In the genomic region with DNA sequence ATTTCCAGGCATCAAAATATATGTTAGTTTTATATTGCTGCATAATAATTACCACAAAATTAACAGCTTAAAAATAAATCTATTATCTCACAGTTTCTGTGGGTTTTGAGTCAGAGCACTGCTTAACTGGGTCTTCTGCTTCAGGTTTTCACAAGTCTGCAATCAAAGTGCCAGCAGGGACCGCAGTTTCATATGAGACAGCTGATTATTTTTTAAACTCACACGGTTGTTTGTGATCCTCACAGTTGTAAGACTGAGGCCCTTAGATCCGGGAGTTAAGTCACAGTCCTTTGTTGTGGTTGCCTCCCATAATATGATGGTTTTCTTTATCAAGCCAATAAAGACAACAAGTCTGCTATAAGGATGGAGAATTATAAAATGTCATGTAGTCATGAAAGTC, we compare ENCODE assay signal across 1 cellular context.
A peak's percentile ranks its signal among the peaks of the same experiment; 100 is the strongest.
TF ChIP-seq lines count a peak whose summit lies in the region.

No MANE protein-coding gene starts in this region.

TF ChIP-seq in GM12878, 131 proteins besides CTCF, POLR2A, EP300 and RAD21 (continued from another document and continues in another):
- TF ChIP-seq TBL1XR1 (IDR thresholded peaks at IDR 0.05; ENCODE audit: low read depth, low read length) (no peak), LARP7 (IDR thresholded peaks at IDR 0.05) (no peak), SMC3 (IDR thresholded peaks at IDR 0.05; ENCODE audit: borderline replicate concordance, low read length) (no peak), KLF5 (IDR thresholded peaks at IDR 0.05; ENCODE audit: partially characterized antibody) (no peak), ZSCAN29 (IDR thresholded peaks at IDR 0.05) (no peak), WRNIP1 (IDR thresholded peaks at IDR 0.05; ENCODE audit: borderline replicate concordance, low read depth, low read length) (no peak), YBX1 (IDR thresholded peaks at IDR 0.05) (no peak), RB1 (IDR thresholded peaks at IDR 0.05; ENCODE audit: borderline replicate concordance) (no peak), ZNF217 (IDR thresholded peaks at IDR 0.05) (no peak), SUPT20H (IDR thresholded peaks at IDR 0.05; ENCODE audit: borderline replicate concordance, control insufficient read depth, low read depth, low read length) (no peak), NR2F1 (conservative IDR thresholded peaks at IDR 0.05) (0 out of 2 replicates have a peak, but pooled peaks have one; percentile 18), KDM1A (IDR thresholded peaks at IDR 0.05; ENCODE audit: borderline replicate concordance) (no peak), ZNF207 (IDR thresholded peaks at IDR 0.05; ENCODE audit: borderline replicate concordance) (no peak), SP1 (IDR thresholded peaks at IDR 0.05; ENCODE audit: low read depth, low read length) (no peak), IKZF2 (IDR thresholded peaks at IDR 0.05) (peak in 1 of 2 experiments; percentile 27; a peak in 1 of 4 replicates), SMAD5 (IDR thresholded peaks at IDR 0.05; ENCODE audit: low read depth) (no peak), CHD4 (IDR thresholded peaks at IDR 0.05) (no peak), RUNX3 (IDR thresholded peaks at IDR 0.05; ENCODE audit: low read length) (peak; percentile 38), ASH2L (IDR thresholded peaks at IDR 0.05; ENCODE audit: borderline replicate concordance, low read depth) (no peak), TCF3 (IDR thresholded peaks at IDR 0.05; ENCODE audit: borderline replicate concordance, insufficient read depth, low read depth, low read length) (no peak), DPF2 (IDR thresholded peaks at IDR 0.05) (0 out of 2 replicates have a peak, but pooled peaks have one; percentile 38), MEF2B (IDR thresholded peaks at IDR 0.05; ENCODE audit: partially characterized antibody, poor library complexity, severe bottlenecking) (peak; percentile 32), TCF12 (IDR thresholded peaks at IDR 0.05; ENCODE audit: low read depth, low read length) (no peak), FOXM1 (IDR thresholded peaks at IDR 0.05; ENCODE audit: low read depth, low read length) (no peak), ETV6 (conservative IDR thresholded peaks at IDR 0.05 in 1 of 2, IDR thresholded peaks at IDR 0.05 in 1 of 2; ENCODE audit: borderline replicate concordance in 1 of 2, low read depth in 1 of 2) (no peak), PAX8 (IDR thresholded peaks at IDR 0.05) (no peak), GABPA (IDR thresholded peaks at IDR 0.05; ENCODE audit: low read depth) (no peak)
- TF ChIP-seq, protein P1, sequence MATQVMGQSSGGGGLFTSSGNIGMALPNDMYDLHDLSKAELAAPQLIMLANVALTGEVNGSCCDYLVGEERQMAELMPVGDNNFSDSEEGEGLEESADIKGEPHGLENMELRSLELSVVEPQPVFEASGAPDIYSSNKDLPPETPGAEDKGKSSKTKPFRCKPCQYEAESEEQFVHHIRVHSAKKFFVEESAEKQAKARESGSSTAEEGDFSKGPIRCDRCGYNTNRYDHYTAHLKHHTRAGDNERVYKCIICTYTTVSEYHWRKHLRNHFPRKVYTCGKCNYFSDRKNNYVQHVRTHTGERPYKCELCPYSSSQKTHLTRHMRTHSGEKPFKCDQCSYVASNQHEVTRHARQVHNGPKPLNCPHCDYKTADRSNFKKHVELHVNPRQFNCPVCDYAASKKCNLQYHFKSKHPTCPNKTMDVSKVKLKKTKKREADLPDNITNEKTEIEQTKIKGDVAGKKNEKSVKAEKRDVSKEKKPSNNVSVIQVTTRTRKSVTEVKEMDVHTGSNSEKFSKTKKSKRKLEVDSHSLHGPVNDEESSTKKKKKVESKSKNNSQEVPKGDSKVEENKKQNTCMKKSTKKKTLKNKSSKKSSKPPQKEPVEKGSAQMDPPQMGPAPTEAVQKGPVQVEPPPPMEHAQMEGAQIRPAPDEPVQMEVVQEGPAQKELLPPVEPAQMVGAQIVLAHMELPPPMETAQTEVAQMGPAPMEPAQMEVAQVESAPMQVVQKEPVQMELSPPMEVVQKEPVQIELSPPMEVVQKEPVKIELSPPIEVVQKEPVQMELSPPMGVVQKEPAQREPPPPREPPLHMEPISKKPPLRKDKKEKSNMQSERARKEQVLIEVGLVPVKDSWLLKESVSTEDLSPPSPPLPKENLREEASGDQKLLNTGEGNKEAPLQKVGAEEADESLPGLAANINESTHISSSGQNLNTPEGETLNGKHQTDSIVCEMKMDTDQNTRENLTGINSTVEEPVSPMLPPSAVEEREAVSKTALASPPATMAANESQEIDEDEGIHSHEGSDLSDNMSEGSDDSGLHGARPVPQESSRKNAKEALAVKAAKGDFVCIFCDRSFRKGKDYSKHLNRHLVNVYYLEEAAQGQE (IDR thresholded peaks at IDR 0.05; ENCODE audit: low read depth, low read length): no peak
- TF ChIP-seq, protein P2, sequence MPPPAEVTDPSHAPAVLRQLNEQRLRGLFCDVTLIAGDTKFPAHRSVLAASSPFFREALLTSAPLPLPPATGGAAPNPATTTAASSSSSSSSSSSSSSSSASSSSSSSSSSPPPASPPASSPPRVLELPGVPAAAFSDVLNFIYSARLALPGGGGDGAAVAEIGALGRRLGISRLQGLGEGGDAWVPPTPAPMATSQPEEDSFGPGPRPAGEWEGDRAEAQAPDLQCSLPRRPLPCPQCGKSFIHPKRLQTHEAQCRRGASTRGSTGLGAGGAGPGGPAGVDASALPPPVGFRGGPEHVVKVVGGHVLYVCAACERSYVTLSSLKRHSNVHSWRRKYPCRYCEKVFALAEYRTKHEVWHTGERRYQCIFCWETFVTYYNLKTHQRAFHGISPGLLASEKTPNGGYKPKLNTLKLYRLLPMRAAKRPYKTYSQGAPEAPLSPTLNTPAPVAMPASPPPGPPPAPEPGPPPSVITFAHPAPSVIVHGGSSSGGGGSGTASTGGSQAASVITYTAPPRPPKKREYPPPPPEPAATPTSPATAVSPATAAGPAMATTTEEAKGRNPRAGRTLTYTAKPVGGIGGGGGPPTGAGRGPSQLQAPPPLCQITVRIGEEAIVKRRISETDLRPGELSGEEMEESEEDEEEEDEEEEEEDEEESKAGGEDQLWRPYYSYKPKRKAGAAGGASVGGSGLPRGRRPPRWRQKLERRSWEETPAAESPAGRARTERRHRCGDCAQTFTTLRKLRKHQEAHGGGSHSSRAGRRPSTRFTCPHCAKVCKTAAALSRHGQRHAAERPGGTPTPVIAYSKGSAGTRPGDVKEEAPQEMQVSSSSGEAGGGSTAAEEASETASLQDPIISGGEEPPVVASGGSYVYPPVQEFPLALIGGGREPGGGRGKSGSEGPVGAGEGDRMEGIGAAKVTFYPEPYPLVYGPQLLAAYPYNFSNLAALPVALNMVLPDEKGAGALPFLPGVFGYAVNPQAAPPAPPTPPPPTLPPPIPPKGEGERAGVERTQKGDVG (CRISPR knock-in tag; IDR thresholded peaks at IDR 0.05): no peak
- TF ChIP-seq, protein P3, sequence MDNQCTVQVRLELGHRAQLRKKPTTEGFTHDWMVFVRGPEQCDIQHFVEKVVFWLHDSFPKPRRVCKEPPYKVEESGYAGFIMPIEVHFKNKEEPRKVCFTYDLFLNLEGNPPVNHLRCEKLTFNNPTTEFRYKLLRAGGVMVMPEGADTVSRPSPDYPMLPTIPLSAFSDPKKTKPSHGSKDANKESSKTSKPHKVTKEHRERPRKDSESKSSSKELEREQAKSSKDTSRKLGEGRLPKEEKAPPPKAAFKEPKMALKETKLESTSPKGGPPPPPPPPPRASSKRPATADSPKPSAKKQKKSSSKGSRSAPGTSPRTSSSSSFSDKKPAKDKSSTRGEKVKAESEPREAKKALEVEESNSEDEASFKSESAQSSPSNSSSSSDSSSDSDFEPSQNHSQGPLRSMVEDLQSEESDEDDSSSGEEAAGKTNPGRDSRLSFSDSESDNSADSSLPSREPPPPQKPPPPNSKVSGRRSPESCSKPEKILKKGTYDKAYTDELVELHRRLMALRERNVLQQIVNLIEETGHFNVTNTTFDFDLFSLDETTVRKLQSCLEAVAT (IDR thresholded peaks at IDR 0.05): no peak
- TF ChIP-seq, protein P4, sequence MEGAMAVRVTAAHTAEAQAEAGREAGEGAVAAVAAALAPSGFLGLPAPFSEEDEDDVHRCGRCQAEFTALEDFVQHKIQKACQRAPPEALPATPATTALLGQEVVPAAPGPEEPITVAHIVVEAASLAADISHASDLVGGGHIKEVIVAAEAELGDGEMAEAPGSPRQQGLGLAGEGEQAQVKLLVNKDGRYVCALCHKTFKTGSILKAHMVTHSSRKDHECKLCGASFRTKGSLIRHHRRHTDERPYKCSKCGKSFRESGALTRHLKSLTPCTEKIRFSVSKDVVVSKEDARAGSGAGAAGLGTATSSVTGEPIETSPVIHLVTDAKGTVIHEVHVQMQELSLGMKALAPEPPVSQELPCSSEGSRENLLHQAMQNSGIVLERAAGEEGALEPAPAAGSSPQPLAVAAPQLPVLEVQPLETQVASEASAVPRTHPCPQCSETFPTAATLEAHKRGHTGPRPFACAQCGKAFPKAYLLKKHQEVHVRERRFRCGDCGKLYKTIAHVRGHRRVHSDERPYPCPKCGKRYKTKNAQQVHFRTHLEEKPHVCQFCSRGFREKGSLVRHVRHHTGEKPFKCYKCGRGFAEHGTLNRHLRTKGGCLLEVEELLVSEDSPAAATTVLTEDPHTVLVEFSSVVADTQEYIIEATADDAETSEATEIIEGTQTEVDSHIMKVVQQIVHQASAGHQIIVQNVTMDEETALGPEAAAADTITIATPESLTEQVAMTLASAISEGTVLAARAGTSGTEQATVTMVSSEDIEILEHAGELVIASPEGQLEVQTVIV (IDR thresholded peaks at IDR 0.05; ENCODE audit: borderline replicate concordance, partially characterized antibody): no peak
- TF ChIP-seq, protein P5, sequence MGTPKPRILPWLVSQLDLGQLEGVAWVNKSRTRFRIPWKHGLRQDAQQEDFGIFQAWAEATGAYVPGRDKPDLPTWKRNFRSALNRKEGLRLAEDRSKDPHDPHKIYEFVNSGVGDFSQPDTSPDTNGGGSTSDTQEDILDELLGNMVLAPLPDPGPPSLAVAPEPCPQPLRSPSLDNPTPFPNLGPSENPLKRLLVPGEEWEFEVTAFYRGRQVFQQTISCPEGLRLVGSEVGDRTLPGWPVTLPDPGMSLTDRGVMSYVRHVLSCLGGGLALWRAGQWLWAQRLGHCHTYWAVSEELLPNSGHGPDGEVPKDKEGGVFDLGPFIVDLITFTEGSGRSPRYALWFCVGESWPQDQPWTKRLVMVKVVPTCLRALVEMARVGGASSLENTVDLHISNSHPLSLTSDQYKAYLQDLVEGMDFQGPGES (IDR thresholded peaks at IDR 0.05): no peak
- TF ChIP-seq, protein P6, sequence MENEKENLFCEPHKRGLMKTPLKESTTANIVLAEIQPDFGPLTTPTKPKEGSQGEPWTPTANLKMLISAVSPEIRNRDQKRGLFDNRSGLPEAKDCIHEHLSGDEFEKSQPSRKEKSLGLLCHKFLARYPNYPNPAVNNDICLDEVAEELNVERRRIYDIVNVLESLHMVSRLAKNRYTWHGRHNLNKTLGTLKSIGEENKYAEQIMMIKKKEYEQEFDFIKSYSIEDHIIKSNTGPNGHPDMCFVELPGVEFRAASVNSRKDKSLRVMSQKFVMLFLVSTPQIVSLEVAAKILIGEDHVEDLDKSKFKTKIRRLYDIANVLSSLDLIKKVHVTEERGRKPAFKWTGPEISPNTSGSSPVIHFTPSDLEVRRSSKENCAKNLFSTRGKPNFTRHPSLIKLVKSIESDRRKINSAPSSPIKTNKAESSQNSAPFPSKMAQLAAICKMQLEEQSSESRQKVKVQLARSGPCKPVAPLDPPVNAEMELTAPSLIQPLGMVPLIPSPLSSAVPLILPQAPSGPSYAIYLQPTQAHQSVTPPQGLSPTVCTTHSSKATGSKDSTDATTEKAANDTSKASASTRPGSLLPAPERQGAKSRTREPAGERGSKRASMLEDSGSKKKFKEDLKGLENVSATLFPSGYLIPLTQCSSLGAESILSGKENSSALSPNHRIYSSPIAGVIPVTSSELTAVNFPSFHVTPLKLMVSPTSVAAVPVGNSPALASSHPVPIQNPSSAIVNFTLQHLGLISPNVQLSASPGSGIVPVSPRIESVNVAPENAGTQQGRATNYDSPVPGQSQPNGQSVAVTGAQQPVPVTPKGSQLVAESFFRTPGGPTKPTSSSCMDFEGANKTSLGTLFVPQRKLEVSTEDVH (IDR thresholded peaks at IDR 0.05; ENCODE audit: low read depth, partially characterized antibody): no peak
- TF ChIP-seq, protein P7, sequence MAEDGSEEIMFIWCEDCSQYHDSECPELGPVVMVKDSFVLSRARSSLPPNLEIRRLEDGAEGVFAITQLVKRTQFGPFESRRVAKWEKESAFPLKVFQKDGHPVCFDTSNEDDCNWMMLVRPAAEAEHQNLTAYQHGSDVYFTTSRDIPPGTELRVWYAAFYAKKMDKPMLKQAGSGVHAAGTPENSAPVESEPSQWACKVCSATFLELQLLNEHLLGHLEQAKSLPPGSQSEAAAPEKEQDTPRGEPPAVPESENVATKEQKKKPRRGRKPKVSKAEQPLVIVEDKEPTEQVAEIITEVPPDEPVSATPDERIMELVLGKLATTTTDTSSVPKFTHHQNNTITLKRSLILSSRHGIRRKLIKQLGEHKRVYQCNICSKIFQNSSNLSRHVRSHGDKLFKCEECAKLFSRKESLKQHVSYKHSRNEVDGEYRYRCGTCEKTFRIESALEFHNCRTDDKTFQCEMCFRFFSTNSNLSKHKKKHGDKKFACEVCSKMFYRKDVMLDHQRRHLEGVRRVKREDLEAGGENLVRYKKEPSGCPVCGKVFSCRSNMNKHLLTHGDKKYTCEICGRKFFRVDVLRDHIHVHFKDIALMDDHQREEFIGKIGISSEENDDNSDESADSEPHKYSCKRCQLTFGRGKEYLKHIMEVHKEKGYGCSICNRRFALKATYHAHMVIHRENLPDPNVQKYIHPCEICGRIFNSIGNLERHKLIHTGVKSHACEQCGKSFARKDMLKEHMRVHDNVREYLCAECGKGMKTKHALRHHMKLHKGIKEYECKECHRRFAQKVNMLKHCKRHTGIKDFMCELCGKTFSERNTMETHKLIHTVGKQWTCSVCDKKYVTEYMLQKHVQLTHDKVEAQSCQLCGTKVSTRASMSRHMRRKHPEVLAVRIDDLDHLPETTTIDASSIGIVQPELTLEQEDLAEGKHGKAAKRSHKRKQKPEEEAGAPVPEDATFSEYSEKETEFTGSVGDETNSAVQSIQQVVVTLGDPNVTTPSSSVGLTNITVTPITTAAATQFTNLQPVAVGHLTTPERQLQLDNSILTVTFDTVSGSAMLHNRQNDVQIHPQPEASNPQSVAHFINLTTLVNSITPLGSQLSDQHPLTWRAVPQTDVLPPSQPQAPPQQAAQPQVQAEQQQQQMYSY (CRISPR knock-in tag; IDR thresholded peaks at IDR 0.05): no peak
- TF ChIP-seq, protein P8, sequence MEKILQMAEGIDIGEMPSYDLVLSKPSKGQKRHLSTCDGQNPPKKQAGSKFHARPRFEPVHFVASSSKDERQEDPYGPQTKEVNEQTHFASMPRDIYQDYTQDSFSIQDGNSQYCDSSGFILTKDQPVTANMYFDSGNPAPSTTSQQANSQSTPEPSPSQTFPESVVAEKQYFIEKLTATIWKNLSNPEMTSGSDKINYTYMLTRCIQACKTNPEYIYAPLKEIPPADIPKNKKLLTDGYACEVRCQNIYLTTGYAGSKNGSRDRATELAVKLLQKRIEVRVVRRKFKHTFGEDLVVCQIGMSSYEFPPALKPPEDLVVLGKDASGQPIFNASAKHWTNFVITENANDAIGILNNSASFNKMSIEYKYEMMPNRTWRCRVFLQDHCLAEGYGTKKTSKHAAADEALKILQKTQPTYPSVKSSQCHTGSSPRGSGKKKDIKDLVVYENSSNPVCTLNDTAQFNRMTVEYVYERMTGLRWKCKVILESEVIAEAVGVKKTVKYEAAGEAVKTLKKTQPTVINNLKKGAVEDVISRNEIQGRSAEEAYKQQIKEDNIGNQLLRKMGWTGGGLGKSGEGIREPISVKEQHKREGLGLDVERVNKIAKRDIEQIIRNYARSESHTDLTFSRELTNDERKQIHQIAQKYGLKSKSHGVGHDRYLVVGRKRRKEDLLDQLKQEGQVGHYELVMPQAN (conservative IDR thresholded peaks at IDR 0.05): no peak
- TF ChIP-seq, protein P9, sequence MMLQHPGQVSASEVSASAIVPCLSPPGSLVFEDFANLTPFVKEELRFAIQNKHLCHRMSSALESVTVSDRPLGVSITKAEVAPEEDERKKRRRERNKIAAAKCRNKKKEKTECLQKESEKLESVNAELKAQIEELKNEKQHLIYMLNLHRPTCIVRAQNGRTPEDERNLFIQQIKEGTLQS (IDR thresholded peaks at IDR 0.05; ENCODE audit: borderline replicate concordance, extremely low read depth, low read depth, low read length): no peak
